11 cellular contexts compared by ENCODE assay signal in genomic region chr22:46086577-46087335, GRCh38.
DNase-seq lines count a peak whose midpoint lies in the region; ATAC-seq and TF ChIP-seq lines count a peak whose summit lies in the region.
"Had no signal": no experiment of that assay in that cellular context is flagged by ENCODE, and none has a peak within 500 bp of the region (broad histone marks: within the 10 kb centered on the region; RNA-seq: fewer than 3 reads in every experiment).

No MANE protein-coding gene starts in this region.

- H3K9me3 ChIP-seq in hepatocyte (ENCODE audit: low read depth) (no peaks in the 10 kb centered on the region), spleen (no peaks in the 10 kb centered on the region), HAP-1 (no peaks in the 10 kb centered on the region)

- H4K20me1 ChIP-seq in hepatocyte (ENCODE audit: insufficient read depth, poor library complexity, severe bottlenecking) = peaks cover 3% of the 10 kb centered on the region

- in situ Hi-C loops in HAP-1 (cut with MboI; ENCODE audit: low sequenced_read_pairs) = no loop called here

- H3K27me3 Mint-ChIP-seq in brain = no peaks in the 10 kb centered on the region
- H3K27me3 Mint-ChIP-seq: naive B cell had no signal

- H3K4me3 Mint-ChIP-seq in brain = peak overlapping the region in 1 of 5 experiments; percentile 70
- H3K4me3 Mint-ChIP-seq: naive B cell had no signal

- peaks cover 2% of the 10 kb centered on the region for H3K79me2 ChIP-seq in hepatocyte

- DNase-seq in ELR (ENCODE audit: low read depth) (peak; percentile 67), hepatocyte (ENCODE audit: low spot score) (no peak), spleen (peak; percentile 68), HAP-1 (ENCODE audit: low spot score in 2 of 2) (no peak), NCI-H446 treated with DMSO at 0.1 percent for 48 hours (lab: John Stamatoyannopoulos, UW) (no peak)
- no peak for DNase-seq in activated effector memory CD4-positive, alpha-beta T cell treated with anti-CD3 and anti-CD28 coated beads, Interleukin-2, amount 50 U/mL, for 16 hours
- DNase-seq: activated T-cell treated with anti-CD3 and anti-CD28 coated beads for 4 hours, DMS 273 treated with DMSO at 0.1 percent for 48 hours, naive B cell had no signal

- no peaks in the 10 kb centered on the region for H3K9me2 ChIP-seq in hepatocyte (replicated peaks; ENCODE audit: insufficient read depth)

- TF ChIP-seq POLR2A in spleen (IDR thresholded peaks at IDR 0.05) = no peak

- 93% methylated on average over 18 of the region's 18 CpGs for WGBS in hepatocyte (ENCODE audit: low lambda C conversion rate, missing lambda C conversion rate)
- 63 to 73% (median 73%) methylated on average over 15 to 18 of the region's 18 CpGs for WGBS in spleen, 5 donors

- no peak overlapping the region for H3K4me2 ChIP-seq in hepatocyte

- H3K4me3 ChIP-seq in hepatocyte (no peak overlapping the region), spleen (peak overlapping the region in 4 of 8 donors; percentile 7 to 43 (median 18)), HAP-1 (no peak overlapping the region)

- H3K9me3 Mint-ChIP-seq in brain = no peaks in the 10 kb centered on the region
- H3K9me3 Mint-ChIP-seq: naive B cell had no signal

- H3K36me3 Mint-ChIP-seq in brain = peaks cover 6% of the 10 kb centered on the region
- H3K36me3 Mint-ChIP-seq: naive B cell had no signal

- H3K27me3 ChIP-seq in hepatocyte (no peaks in the 10 kb centered on the region), spleen (replicated peaks in 1 of 7) (no peaks in the 10 kb centered on the region), HAP-1 (ENCODE audit: low read depth) (no peaks in the 10 kb centered on the region)

- H3K4me1 ChIP-seq in hepatocyte (ENCODE audit: insufficient read depth) = peaks cover 19% of the 10 kb centered on the region
- H3K4me1 ChIP-seq in spleen = peaks cover 26 to 100% (median 89%) of the 10 kb centered on the region in 6 donors
- no peaks in the 10 kb centered on the region for H3K4me1 ChIP-seq in HAP-1

- no peak for TF ChIP-seq CTCF in brain (conservative IDR thresholded peaks at IDR 0.05)
- TF ChIP-seq CTCF in hepatocyte (IDR thresholded peaks at IDR 0.05; ENCODE audit: poor library complexity) = no peak
- no peak for TF ChIP-seq CTCF in spleen (IDR thresholded peaks at IDR 0.05 in 8 of 11, conservative IDR thresholded peaks at IDR 0.05 in 3 of 11)

- peak overlapping the region; percentile 78 for H3K27ac ChIP-seq in hepatocyte
- H3K27ac ChIP-seq in spleen = peak overlapping the region; percentile 50 to 98 (median 92)

- H3K36me3 ChIP-seq in hepatocyte (replicated peaks; ENCODE audit: insufficient read depth, low read depth) = no peaks in the 10 kb centered on the region
- peaks cover 0 to 87% (median 30%) of the 10 kb centered on the region in 6 donors for H3K36me3 ChIP-seq in spleen
- H3K36me3 ChIP-seq in HAP-1 (replicated peaks) = peaks cover 68% of the 10 kb centered on the region

- ATAC-seq in GM18858 (IDR thresholded peaks at IDR 0.05; ENCODE audit: unreplicated experiment) = no peak

- H3K27ac Mint-ChIP-seq in brain = peak overlapping the region; percentile 59 to 97 (median 82)

- H3K4me1 Mint-ChIP-seq in brain = peaks cover 38% of the 10 kb centered on the region

- intact Hi-C loops in spleen (cut with DNase I; ENCODE audit: low total_unique reads) = no loop called here

- no peak overlapping the region for H2AFZ ChIP-seq in hepatocyte

Comparison
In these comparisons a context has a peak if more than half of its experiments do, and no peak if none do; other contexts are left out.
1. DNase-seq: peak in ELR (single experiment) and spleen (single experiment); none in hepatocyte (single experiment), HAP-1 (0 of 2), activated effector memory CD4-positive, alpha-beta T cell treated with anti-CD3 and anti-CD28 coated beads, Interleukin-2, amount 50 U/mL, for 16 hours (single experiment) and NCI-H446 treated with DMSO at 0.1 percent for 48 hours (single experiment).